1 cellular context compared by ENCODE assay signal in genomic region chr10:7787857-7788639, GRCh38.
TF ChIP-seq lines count a peak whose summit lies in the region.

Gene ATP5F1C (plus strand): TSS chr10:7788177. CDS start chr10:7788208, 31 bp downstream.
Gene KIN (minus strand): TSS chr10:7787993. CDS start chr10:7787933, 60 bp downstream.

TF ChIP-seq in K562, 482 proteins besides CTCF, POLR2A, EP300 and RAD21 (continued from another document and continues in another):
- TF ChIP-seq, protein P1, sequence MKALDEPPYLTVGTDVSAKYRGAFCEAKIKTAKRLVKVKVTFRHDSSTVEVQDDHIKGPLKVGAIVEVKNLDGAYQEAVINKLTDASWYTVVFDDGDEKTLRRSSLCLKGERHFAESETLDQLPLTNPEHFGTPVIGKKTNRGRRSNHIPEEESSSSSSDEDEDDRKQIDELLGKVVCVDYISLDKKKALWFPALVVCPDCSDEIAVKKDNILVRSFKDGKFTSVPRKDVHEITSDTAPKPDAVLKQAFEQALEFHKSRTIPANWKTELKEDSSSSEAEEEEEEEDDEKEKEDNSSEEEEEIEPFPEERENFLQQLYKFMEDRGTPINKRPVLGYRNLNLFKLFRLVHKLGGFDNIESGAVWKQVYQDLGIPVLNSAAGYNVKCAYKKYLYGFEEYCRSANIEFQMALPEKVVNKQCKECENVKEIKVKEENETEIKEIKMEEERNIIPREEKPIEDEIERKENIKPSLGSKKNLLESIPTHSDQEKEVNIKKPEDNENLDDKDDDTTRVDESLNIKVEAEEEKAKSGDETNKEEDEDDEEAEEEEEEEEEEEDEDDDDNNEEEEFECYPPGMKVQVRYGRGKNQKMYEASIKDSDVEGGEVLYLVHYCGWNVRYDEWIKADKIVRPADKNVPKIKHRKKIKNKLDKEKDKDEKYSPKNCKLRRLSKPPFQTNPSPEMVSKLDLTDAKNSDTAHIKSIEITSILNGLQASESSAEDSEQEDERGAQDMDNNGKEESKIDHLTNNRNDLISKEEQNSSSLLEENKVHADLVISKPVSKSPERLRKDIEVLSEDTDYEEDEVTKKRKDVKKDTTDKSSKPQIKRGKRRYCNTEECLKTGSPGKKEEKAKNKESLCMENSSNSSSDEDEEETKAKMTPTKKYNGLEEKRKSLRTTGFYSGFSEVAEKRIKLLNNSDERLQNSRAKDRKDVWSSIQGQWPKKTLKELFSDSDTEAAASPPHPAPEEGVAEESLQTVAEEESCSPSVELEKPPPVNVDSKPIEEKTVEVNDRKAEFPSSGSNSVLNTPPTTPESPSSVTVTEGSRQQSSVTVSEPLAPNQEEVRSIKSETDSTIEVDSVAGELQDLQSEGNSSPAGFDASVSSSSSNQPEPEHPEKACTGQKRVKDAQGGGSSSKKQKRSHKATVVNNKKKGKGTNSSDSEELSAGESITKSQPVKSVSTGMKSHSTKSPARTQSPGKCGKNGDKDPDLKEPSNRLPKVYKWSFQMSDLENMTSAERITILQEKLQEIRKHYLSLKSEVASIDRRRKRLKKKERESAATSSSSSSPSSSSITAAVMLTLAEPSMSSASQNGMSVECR (CRISPR knock-in tag; IDR thresholded peaks at IDR 0.05), result peak; percentile 84
- TF ChIP-seq USF1 (CRISPR knock-in tag; IDR thresholded peaks at IDR 0.05) (no peak; the same call in 1 of the 2 replicates), HMG20B (CRISPR knock-in tag; IDR thresholded peaks at IDR 0.05) (no peak), ILK (tag; IDR thresholded peaks at IDR 0.05; ENCODE audit: borderline replicate concordance, low read depth) (no peak), CGGBP1 (CRISPR knock-in tag; IDR thresholded peaks at IDR 0.05) (no peak), ZNF174 (CRISPR knock-in tag; IDR thresholded peaks at IDR 0.05) (no peak), ATF1 (CRISPR knock-in tag; IDR thresholded peaks at IDR 0.05) (no peak), ATF1 (tag; IDR thresholded peaks at IDR 0.05) (no peak; the same call in 1 of the 2 replicates), SNRNP70 (optimal IDR thresholded peaks at IDR 0.05; ENCODE audit: low read depth, low read length) (no peak), ZNF354B (CRISPR knock-in tag; IDR thresholded peaks at IDR 0.05) (no peak), CBX2 (IDR thresholded peaks at IDR 0.05; ENCODE audit: insufficient read depth, low read length, poor library complexity, severe bottlenecking) (no peak), LCOR (CRISPR knock-in tag; IDR thresholded peaks at IDR 0.05) (peak; percentile 80), ZNF740 (CRISPR knock-in tag; IDR thresholded peaks at IDR 0.05) (no peak), ZNF740 (tag; IDR thresholded peaks at IDR 0.05) (no peak), ZNF318 (IDR thresholded peaks at IDR 0.05; ENCODE audit: borderline replicate concordance in 1 of 2, low read depth in 1 of 2) (no peak), EP400 (IDR thresholded peaks at IDR 0.05) (peak; percentile 80), HEY1 (CRISPR knock-in tag; IDR thresholded peaks at IDR 0.05; ENCODE audit: borderline replicate concordance) (no peak), ZNF212 (CRISPR knock-in tag; IDR thresholded peaks at IDR 0.05) (no peak), SMAD2 (IDR thresholded peaks at IDR 0.05; ENCODE audit: low read depth, low read length) (no peak), ZFP30 (CRISPR knock-in tag; IDR thresholded peaks at IDR 0.05; ENCODE audit: borderline replicate concordance) (no peak), PHTF2 (CRISPR knock-in tag; IDR thresholded peaks at IDR 0.05) (no peak), NFRKB (IDR thresholded peaks at IDR 0.05; ENCODE audit: low read depth) (0 out of 2 replicates have a peak, but pooled peaks have one; percentile 63), ID3 (CRISPR knock-in tag; IDR thresholded peaks at IDR 0.05) (no peak), ID3 (tag; IDR thresholded peaks at IDR 0.05) (peak; percentile 29; the same call in 1 of the 2 replicates), ZNF77 (CRISPR knock-in tag; IDR thresholded peaks at IDR 0.05) (no peak), ZNF280B (CRISPR knock-in tag; IDR thresholded peaks at IDR 0.05) (no peak), NEUROD1 (IDR thresholded peaks at IDR 0.05; ENCODE audit: borderline replicate concordance, low read depth, low read length, partially characterized antibody) (no peak), SMARCA5 (IDR thresholded peaks at IDR 0.05) (no peak), HOXB6 (CRISPR knock-in tag; IDR thresholded peaks at IDR 0.05; ENCODE audit: borderline replicate concordance) (no peak), HDAC2 (IDR thresholded peaks at IDR 0.05) (no peak), MITF (IDR thresholded peaks at IDR 0.05) (no peak), RBM15 (IDR thresholded peaks at IDR 0.05; ENCODE audit: insufficient read depth, low read length) (no peak), POLR2B (IDR thresholded peaks at IDR 0.05; ENCODE audit: low read depth, partially characterized antibody) (peak; percentile 95), YBX1 (IDR thresholded peaks at IDR 0.05) (no peak), TCF7L2 (IDR thresholded peaks at IDR 0.05; ENCODE audit: low read depth, low read length) (no peak), CTBP1 (IDR thresholded peaks at IDR 0.05; ENCODE audit: borderline replicate concordance) (no peak), ZBTB17 (CRISPR knock-in tag; IDR thresholded peaks at IDR 0.05) (0 out of 2 replicates have a peak, but pooled peaks have one; percentile 41), FOXM1 (IDR thresholded peaks at IDR 0.05; ENCODE audit: low read depth) (no peak), FOXM1 (CRISPR knock-in tag; IDR thresholded peaks at IDR 0.05; ENCODE audit: low read depth) (no peak), GTF2A2 (tag; IDR thresholded peaks at IDR 0.05) (no peak), LEF1 (IDR thresholded peaks at IDR 0.05) (no peak)
- TF ChIP-seq, protein P2, sequence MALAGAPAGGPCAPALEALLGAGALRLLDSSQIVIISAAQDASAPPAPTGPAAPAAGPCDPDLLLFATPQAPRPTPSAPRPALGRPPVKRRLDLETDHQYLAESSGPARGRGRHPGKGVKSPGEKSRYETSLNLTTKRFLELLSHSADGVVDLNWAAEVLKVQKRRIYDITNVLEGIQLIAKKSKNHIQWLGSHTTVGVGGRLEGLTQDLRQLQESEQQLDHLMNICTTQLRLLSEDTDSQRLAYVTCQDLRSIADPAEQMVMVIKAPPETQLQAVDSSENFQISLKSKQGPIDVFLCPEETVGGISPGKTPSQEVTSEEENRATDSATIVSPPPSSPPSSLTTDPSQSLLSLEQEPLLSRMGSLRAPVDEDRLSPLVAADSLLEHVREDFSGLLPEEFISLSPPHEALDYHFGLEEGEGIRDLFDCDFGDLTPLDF (CRISPR knock-in tag; IDR thresholded peaks at IDR 0.05), result no peak
- TF ChIP-seq, protein P3, sequence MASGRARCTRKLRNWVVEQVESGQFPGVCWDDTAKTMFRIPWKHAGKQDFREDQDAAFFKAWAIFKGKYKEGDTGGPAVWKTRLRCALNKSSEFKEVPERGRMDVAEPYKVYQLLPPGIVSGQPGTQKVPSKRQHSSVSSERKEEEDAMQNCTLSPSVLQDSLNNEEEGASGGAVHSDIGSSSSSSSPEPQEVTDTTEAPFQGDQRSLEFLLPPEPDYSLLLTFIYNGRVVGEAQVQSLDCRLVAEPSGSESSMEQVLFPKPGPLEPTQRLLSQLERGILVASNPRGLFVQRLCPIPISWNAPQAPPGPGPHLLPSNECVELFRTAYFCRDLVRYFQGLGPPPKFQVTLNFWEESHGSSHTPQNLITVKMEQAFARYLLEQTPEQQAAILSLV (tag; IDR thresholded peaks at IDR 0.05), result no peak
- TF ChIP-seq, protein P4, sequence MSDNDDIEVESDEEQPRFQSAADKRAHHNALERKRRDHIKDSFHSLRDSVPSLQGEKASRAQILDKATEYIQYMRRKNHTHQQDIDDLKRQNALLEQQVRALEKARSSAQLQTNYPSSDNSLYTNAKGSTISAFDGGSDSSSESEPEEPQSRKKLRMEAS (CRISPR knock-in tag; IDR thresholded peaks at IDR 0.05), result peak; percentile 62; the same call in 1 of the 2 replicates
